ENCODE assay signal across 1 cellular context in the genomic region with DNA sequence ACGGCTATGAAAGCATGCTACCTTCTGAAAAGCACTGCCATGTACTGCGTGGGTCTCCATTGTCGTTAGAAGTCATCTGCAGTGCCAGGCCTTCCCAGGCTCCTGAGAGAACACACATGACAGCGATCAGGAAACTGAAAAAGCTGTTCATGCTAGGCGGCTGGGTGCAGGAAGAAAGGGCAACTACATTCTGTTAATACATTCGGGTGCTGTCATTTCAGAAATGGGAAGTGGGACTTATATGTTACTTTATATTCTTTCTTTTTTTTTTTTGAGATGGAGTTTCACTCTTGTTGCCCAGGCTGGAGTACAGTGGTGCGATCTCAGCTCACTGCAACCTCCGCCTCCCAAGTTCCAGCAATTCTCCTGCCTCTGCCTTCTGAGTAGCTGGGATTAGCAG.
TF ChIP-seq lines count a peak whose summit lies in the region.

No MANE protein-coding gene starts in this region.

TF ChIP-seq in H1, 55 proteins besides CTCF, POLR2A, EP300 and RAD21 (continued from another document):
- TF ChIP-seq KDM4A (IDR thresholded peaks at IDR 0.05; ENCODE audit: low read depth, low read length, severe bottlenecking), result no peak
- TF ChIP-seq TEAD4 (IDR thresholded peaks at IDR 0.05; ENCODE audit: low read depth, low read length), result no peak
- TF ChIP-seq NANOG (IDR thresholded peaks at IDR 0.05; ENCODE audit: insufficient read depth, low read depth, low read length, poor library complexity, severe bottlenecking), result no peak
- TF ChIP-seq TAF1 (IDR thresholded peaks at IDR 0.05; ENCODE audit: low read depth, low read length), result no peak
- TF ChIP-seq SAP30 (IDR thresholded peaks at IDR 0.05; ENCODE audit: insufficient read depth, insufficient replicate concordance, low read length), result no peak
- no peak for TF ChIP-seq BACH1 (IDR thresholded peaks at IDR 0.05; ENCODE audit: low read length)
- no peak for TF ChIP-seq SP1 (IDR thresholded peaks at IDR 0.05; ENCODE audit: low read depth, low read length)
- no peak for TF ChIP-seq JUND (IDR thresholded peaks at IDR 0.05; ENCODE audit: low read length)
- no peak for TF ChIP-seq BCL11A (IDR thresholded peaks at IDR 0.05; ENCODE audit: low read depth in 2 of 2, low read length in 2 of 2)
- no peak for TF ChIP-seq CEBPB (IDR thresholded peaks at IDR 0.05; ENCODE audit: low read depth, low read length)
